In the genomic region with DNA sequence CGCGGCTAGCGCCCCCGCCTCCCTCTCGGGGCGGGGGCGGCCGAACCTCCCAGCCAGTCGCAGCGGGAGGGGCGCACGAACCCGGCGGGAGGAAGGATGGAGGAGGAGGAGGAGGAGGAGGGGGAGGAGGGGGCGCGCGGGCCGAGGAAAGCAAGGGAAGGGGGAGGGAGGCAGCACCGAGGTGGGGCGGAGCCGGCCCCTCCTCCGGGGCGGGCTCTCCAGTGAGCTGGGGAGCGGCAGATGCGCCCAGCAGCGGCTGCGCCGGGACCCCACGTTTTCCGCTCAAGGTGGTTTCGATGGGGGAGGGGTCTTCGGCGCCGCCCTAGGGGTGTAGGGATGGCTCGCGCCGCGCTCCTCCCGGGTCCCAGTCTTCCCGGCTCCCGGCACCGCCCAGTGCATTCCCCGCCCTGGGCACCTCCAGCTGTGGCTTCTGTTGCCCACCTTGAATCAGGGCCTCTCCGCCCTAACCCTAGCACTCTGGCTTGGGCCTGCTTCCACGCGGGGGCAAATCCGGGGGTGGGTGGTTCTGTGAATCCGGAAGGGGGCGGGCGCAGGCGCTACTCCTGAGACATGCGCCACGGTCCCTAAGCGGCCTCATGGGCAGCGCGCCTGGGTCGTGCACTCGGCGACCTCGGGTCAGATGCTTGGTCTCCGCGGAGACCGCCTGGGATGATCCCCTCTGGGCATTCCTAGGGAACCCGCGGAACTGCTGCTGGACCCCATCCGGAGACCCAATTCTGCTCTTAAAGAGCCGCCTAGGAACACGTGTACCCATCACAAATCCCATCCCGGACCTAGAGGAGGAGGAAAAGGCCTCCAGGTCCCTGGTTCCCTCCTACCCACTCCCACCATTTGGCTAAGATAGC, we compare ENCODE assay signal across 8 cellular contexts. TPM values are rescaled to one million over a fixed set of nuclear protein-coding genes. Genes with fewer than 3 reads are reported as not detected.
DNase-seq lines count a peak whose midpoint lies in the region; TF ChIP-seq lines count a peak whose summit lies in the region.

A gene with protein sequence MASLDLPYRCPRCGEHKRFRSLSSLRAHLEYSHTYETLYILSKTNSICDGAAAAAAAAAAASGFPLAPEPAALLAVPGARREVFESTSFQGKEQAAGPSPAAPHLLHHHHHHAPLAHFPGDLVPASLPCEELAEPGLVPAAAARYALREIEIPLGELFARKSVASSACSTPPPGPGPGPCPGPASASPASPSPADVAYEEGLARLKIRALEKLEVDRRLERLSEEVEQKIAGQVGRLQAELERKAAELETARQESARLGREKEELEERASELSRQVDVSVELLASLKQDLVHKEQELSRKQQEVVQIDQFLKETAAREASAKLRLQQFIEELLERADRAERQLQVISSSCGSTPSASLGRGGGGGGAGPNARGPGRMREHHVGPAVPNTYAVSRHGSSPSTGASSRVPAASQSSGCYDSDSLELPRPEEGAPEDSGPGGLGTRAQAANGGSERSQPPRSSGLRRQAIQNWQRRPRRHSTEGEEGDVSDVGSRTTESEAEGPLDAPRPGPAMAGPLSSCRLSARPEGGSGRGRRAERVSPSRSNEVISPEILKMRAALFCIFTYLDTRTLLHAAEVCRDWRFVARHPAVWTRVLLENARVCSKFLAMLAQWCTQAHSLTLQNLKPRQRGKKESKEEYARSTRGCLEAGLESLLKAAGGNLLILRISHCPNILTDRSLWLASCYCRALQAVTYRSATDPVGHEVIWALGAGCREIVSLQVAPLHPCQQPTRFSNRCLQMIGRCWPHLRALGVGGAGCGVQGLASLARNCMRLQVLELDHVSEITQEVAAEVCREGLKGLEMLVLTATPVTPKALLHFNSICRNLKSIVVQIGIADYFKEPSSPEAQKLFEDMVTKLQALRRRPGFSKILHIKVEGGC (minus strand): TSS at position 183 of the 866 bp plus-strand sequence. CDS start 14,848 bp downstream, outside the sequence.

- H3K27me3 ChIP-seq in GM23248 (replicated peaks; ENCODE audit: insufficient read depth) (peaks cover 14% of the 10 kb centered on the region), Loucy (ENCODE audit: insufficient read depth, low read length, poor library complexity, severe bottlenecking) (no peaks in the 10 kb centered on the region), kidney epithelial cell (ENCODE audit: control insufficient read depth, insufficient read depth, low read length) (peaks cover 11% of the 10 kb centered on the region)

- H4K20me1 ChIP-seq in GM23248 (ENCODE audit: insufficient read depth) (no peaks in the 10 kb centered on the region), Loucy (ENCODE audit: insufficient read depth, low read length, poor library complexity, severe bottlenecking) (peaks cover 40% of the 10 kb centered on the region)

- H3K9me3 ChIP-seq in GM23248 (ENCODE audit: low read depth): no peaks in the 10 kb centered on the region
- H3K9me3 ChIP-seq in Loucy (ENCODE audit: insufficient read depth, low read depth, low read length): no peaks in the 10 kb centered on the region

- CTCF ChIA-PET in GM10248 (lab: Yijun Ruan, JAX): interaction anchor here (1.8 kb wide), 1 partner anchor 72 kb away, joined by 5 read pairs; no protein-coding TSS in a partner anchor

- H3K27ac ChIP-seq in GM23248: no peak within 1 kb of the TSS

- peak within 1 kb of the TSS; percentile 77 for H3K4me2 ChIP-seq in GM23248 (ENCODE audit: unreplicated experiment)
- peak within 1 kb of the TSS; percentile 97 for H3K4me2 ChIP-seq in Loucy (ENCODE audit: low read depth, low read length, poor library complexity, severe bottlenecking)

- no peaks in the 10 kb centered on the region for H3K36me3 ChIP-seq in GM23248 (ENCODE audit: low read depth)
- no peaks in the 10 kb centered on the region for H3K36me3 ChIP-seq in Loucy (ENCODE audit: insufficient read depth, low read length)
- H3K36me3 ChIP-seq in kidney epithelial cell (ENCODE audit: control insufficient read depth, insufficient read depth, low read length): no peaks in the 10 kb centered on the region

- H3K4me1 ChIP-seq in GM23248 (ENCODE audit: insufficient read depth): no peaks in the 10 kb centered on the region
- peaks cover 46% of the 10 kb centered on the region for H3K4me1 ChIP-seq in Loucy (ENCODE audit: insufficient read depth, low read length, poor library complexity, severe bottlenecking)

- H3K79me2 ChIP-seq in GM23248 (ENCODE audit: insufficient read depth): no peaks in the 10 kb centered on the region
- peaks cover 45% of the 10 kb centered on the region for H3K79me2 ChIP-seq in Loucy (ENCODE audit: insufficient read depth, low read length)

- H3K9me2 ChIP-seq in GM23248 (ENCODE audit: insufficient read depth) (no peaks in the 10 kb centered on the region), Loucy (replicated peaks; ENCODE audit: low read depth, low read length) (no peaks in the 10 kb centered on the region)

- TF ChIP-seq CTCF in GM10248 (IDR thresholded peaks at IDR 0.05; ENCODE audit: control extremely low read depth, extremely low read depth, low read depth, missing control alignments) (no peak), Loucy (conservative IDR thresholded peaks at IDR 0.05; ENCODE audit: low read length) (no peak), astrocyte of the spinal cord (IDR thresholded peaks at IDR 0.05; ENCODE audit: low read depth, low read length) (no peak), kidney epithelial cell (IDR thresholded peaks at IDR 0.05; ENCODE audit: insufficient read depth, low read length, poor library complexity, severe bottlenecking) (no peak)

- POLR2A ChIA-PET in GM10248 (lab: Yijun Ruan, JAX): no interaction called here

- H3K4me3 ChIP-seq in GM23248 (peak within 1 kb of the TSS; percentile 76), Loucy (ENCODE audit: low read length, poor library complexity, severe bottlenecking) (peak within 1 kb of the TSS; percentile 86), astrocyte of the spinal cord (ENCODE audit: low read depth, low read length) (peak within 1 kb of the TSS; percentile 47), kidney epithelial cell (ENCODE audit: low read depth, low read length) (peak within 1 kb of the TSS; percentile 61)

- DNase-seq in GM10248 (ENCODE audit: extremely low spot score) (peak; percentile 92), GM23248 (peak; percentile 48), T-helper 9 cell (peak; percentile 35), astrocyte of the spinal cord (ENCODE audit: low read depth, low spot score) (no peak), kidney epithelial cell (ENCODE audit: low read depth) (no peak), NCI-H187 treated with DMSO at 0.1 percent for 48 hours (lab: John Stamatoyannopoulos, UW) (no peak)
- DNase-seq in stimulated activated CD4-positive, alpha-beta T cell treated with anti-CD3 and anti-CD28 coated beads, Interleukin-4, amount 100 ng/mL, for 1 hour: peak; percentile 77

- in situ Hi-C loops in GM23248 (cut with MboI) (no loop called here), astrocyte of the spinal cord (cut with HindIII; ENCODE audit: low sequenced_read_pairs) (no loop called here)

- WGBS in GM23248 (ENCODE audit: low coverage in 1 of 2, low lambda C conversion rate in 2 of 2, missing lambda C conversion rate in 2 of 2), 2 experiments: 2 to 4% methylated on average over 31 to 66 of the region's 69 CpGs

- H2AFZ ChIP-seq in GM23248 (peak within 1 kb of the TSS; percentile 91), Loucy (ENCODE audit: low read length) (peak within 1 kb of the TSS; percentile 100)

- H3K9ac ChIP-seq in GM23248: peak within 1 kb of the TSS; percentile 60
- H3K9ac ChIP-seq in Loucy (ENCODE audit: low read depth, low read length, poor library complexity, severe bottlenecking): peak within 1 kb of the TSS; percentile 91

- H3F3A ChIP-seq in GM23248 (ENCODE audit: insufficient read depth): no peaks in the 10 kb centered on the region
- peaks cover 8% of the 10 kb centered on the region; the same call in 1 of the 2 replicates for H3F3A ChIP-seq in Loucy (ENCODE audit: low read depth)

RNA-seq across cellular contexts. Expression of the gene that starts here (rescaled TPM):
- 1.0 and 1.1 TPM in 2 replicates for total RNA-seq in GM23248 (2014; rRNA removed; shearing (Covaris generic))
- polyA plus RNA-seq in GM23248 (2016; fragmentation: Nextera tagmentation; extraction: Ambion mirVana): 0.38 and 0.44 TPM in 2 replicates
- 7.0 and 9.9 TPM in 2 replicates for total RNA-seq in kidney epithelial cell

Comparison
In these comparisons a context has a peak if more than half of its experiments do, and no peak if none do; other contexts are left out.
1. DNase-seq: peak in GM10248 (single experiment), GM23248 (single experiment), T-helper 9 cell (single experiment) and stimulated activated CD4-positive, alpha-beta T cell treated with anti-CD3 and anti-CD28 coated beads, Interleukin-4, amount 100 ng/mL, for 1 hour (single experiment); none in astrocyte of the spinal cord (single experiment), kidney epithelial cell (single experiment) and NCI-H187 treated with DMSO at 0.1 percent for 48 hours (single experiment).
2. Peak in every context shown above with its lines, with median percentiles within 50 percentile points of each other: H3K4me3 ChIP-seq.